8 cellular contexts compared by ENCODE assay signal in genomic region chr17:18363021-18363941, GRCh38. TPM values are rescaled to one million over a fixed set of nuclear protein-coding genes. Genes with fewer than 3 reads are reported as not detected.
DNase-seq lines count a peak whose midpoint lies in the region; ATAC-seq and TF ChIP-seq lines count a peak whose summit lies in the region.

SHMT1 (minus strand) TSS chr17:18363550; CDS start chr17:18355981, 7,569 bp downstream.

- H3K27ac ChIP-seq in SK-N-SH (ENCODE audit: low read depth in 2 of 2, low read length in 1 of 2) (no peak within 1 kb of the TSS; a peak in 1 of 4 replicates), gastroesophageal sphincter (peak within 1 kb of the TSS; percentile 54 to 90 (median 84)), substantia nigra (ENCODE audit: low read depth, low read length, poor library complexity, severe bottlenecking) (peak within 1 kb of the TSS; percentile 96)

- H3K4me2 ChIP-seq in SK-N-SH = peak within 1 kb of the TSS; percentile 95

- H2AFZ ChIP-seq in SK-N-SH (ENCODE audit: low read depth) = peak within 1 kb of the TSS; percentile 91

- H3K27ac Mint-ChIP-seq in activated naive CD4-positive, alpha-beta T cell treated with anti-CD3 and anti-CD28 coated beads, Interleukin-2, amount 10 ng/mL, durations not matched to agents 7 days and 5 days = peak within 1 kb of the TSS; percentile 88

- H3K4me3 ChIP-seq in SK-N-SH (ENCODE audit: low read depth in 2 of 2, low read length in 1 of 2) (peak within 1 kb of the TSS; percentile 64 to 87), gastroesophageal sphincter (peak within 1 kb of the TSS; percentile 90 to 93)

- peaks cover 4% of the 10 kb centered on the region for H3F3A ChIP-seq in SK-N-SH (replicated peaks; ENCODE audit: insufficient read depth)

- ATAC-seq in gastroesophageal sphincter = peak; percentile 100

- TF ChIP-seq EP300 in SK-N-SH (IDR thresholded peaks at IDR 0.05; ENCODE audit: borderline replicate concordance in 1 of 2, low read depth in 1 of 2, low read length in 1 of 2) (no peak), gastroesophageal sphincter (IDR thresholded peaks at IDR 0.05) (no peak)

- peaks cover 10% of the 10 kb centered on the region for H3K27me3 Mint-ChIP-seq in activated naive CD4-positive, alpha-beta T cell treated with anti-CD3 and anti-CD28 coated beads, Interleukin-2, amount 10 ng/mL, durations not matched to agents 7 days and 5 days

- peaks cover 4 to 8% of the 10 kb centered on the region in 2 experiments; a peak in 1 of 4 replicates for H3K4me1 ChIP-seq in SK-N-SH (ENCODE audit: control insufficient read depth in 1 of 2, insufficient read depth in 2 of 2, low read depth in 1 of 2, low read length in 1 of 2)
- H3K4me1 ChIP-seq in gastroesophageal sphincter = peaks cover 0 to 26% (median 4%) of the 10 kb centered on the region in 3 donors

- H3K9me2 ChIP-seq in SK-N-SH = no peaks in the 10 kb centered on the region

- peak within 1 kb of the TSS; percentile 69 for H3K9ac ChIP-seq in SK-N-SH

- no peaks in the 10 kb centered on the region for H3K9me3 Mint-ChIP-seq in activated naive CD4-positive, alpha-beta T cell treated with anti-CD3 and anti-CD28 coated beads, Interleukin-2, amount 10 ng/mL, durations not matched to agents 7 days and 5 days

- H3K9me3 ChIP-seq in SK-N-SH (no peaks in the 10 kb centered on the region), gastroesophageal sphincter (no peaks in the 10 kb centered on the region)

- POLR2A ChIA-PET in HEK293T (lab: Yijun Ruan, JAX) = interaction anchor here (0.7 to 1.7 kb wide), 7 partner anchors 11 to 180 kb away, joined by 3 to 9 read pairs (median 5); partner anchors contain the start of gene ALKBH5
- POLR2A ChIA-PET in SK-N-SH (lab: Yijun Ruan, JAX) = interaction anchor here (0.6 to 0.7 kb wide), 2 partner anchors 26 to 53 kb away, joined by 3 read pairs; no protein-coding TSS in a partner anchor

- H3K36me3 Mint-ChIP-seq in activated naive CD4-positive, alpha-beta T cell treated with anti-CD3 and anti-CD28 coated beads, Interleukin-2, amount 10 ng/mL, durations not matched to agents 7 days and 5 days = peaks cover 5% of the 10 kb centered on the region

- peak within 1 kb of the TSS; percentile 94 for H3K4me3 Mint-ChIP-seq in activated naive CD4-positive, alpha-beta T cell treated with anti-CD3 and anti-CD28 coated beads, Interleukin-2, amount 10 ng/mL, durations not matched to agents 7 days and 5 days

- DNase-seq in GM04504 (ENCODE audit: low read depth) (peak; percentile 65), HEK293T (ENCODE audit: extremely low spot score) (peak; percentile 96), MV-4-11 (lab: John Stamatoyannopoulos, UW) (peak; percentile 83), SK-N-SH (peak; percentile 98), non-pigmented ciliary epithelial cell (ENCODE audit: low read depth) (peak; percentile 17), substantia nigra (lab: John Stamatoyannopoulos, UW) (peak; percentile 64 to 98 (median 89))
- DNase-seq in activated naive CD4-positive, alpha-beta T cell treated with anti-CD3 and anti-CD28 coated beads, Interleukin-2, amount 10 ng/mL, durations not matched to agents 7 days and 5 days = peak; percentile 95

- H3K4me1 Mint-ChIP-seq in activated naive CD4-positive, alpha-beta T cell treated with anti-CD3 and anti-CD28 coated beads, Interleukin-2, amount 10 ng/mL, durations not matched to agents 7 days and 5 days = peaks cover 27% of the 10 kb centered on the region

- TF ChIP-seq RAD21 in SK-N-SH (IDR thresholded peaks at IDR 0.05; ENCODE audit: low read length) = no peak

- H3K27me3 ChIP-seq in SK-N-SH (ENCODE audit: insufficient read depth) = no peaks in the 10 kb centered on the region
- H3K27me3 ChIP-seq in gastroesophageal sphincter = no peaks in the 10 kb centered on the region

- CTCF ChIA-PET in HEK293T (lab: Yijun Ruan, JAX) = interaction anchor here (0.7 kb wide), 1 partner anchor 55 kb away, joined by 3 read pairs; no protein-coding TSS in a partner anchor
- CTCF ChIA-PET in SK-N-SH (lab: Yijun Ruan, JAX) = interaction anchor here (1.5 kb wide), 1 partner anchor 42 kb away, joined by 6 read pairs; no protein-coding TSS in a partner anchor
- CTCF ChIA-PET in activated naive CD4-positive, alpha-beta T cell treated with anti-CD3 and anti-CD28 coated beads, Interleukin-2, amount 10 ng/mL, durations not matched to agents 7 days and 5 days (lab: Charles Lee) = interaction anchor here (1.1 to 1.2 kb wide), 2 partner anchors 43 to 177 kb away, joined by 3 to 4 read pairs; no protein-coding TSS in a partner anchor

- H3K36me3 ChIP-seq in SK-N-SH (replicated peaks in 1 of 2; ENCODE audit: control insufficient read depth in 1 of 2, insufficient read depth in 2 of 2, low read length in 1 of 2) = no peaks in the 10 kb centered on the region
- H3K36me3 ChIP-seq in gastroesophageal sphincter = peaks cover 0 to 25% of the 10 kb centered on the region in 2 donors

- no peaks in the 10 kb centered on the region for H4K20me1 ChIP-seq in SK-N-SH (ENCODE audit: insufficient read depth)

- WGBS in SK-N-SH (ENCODE audit: low lambda C conversion rate) = 5% methylated on average over 26 of the region's 78 CpGs
- 2% methylated on average over 7 of the region's 78 CpGs; no CpG with 5 or more reads in 1 of the 2 donors for WGBS in gastroesophageal sphincter (ENCODE audit: low coverage in 1 of 2), 2 donors

- TF ChIP-seq POLR2A in gastroesophageal sphincter (IDR thresholded peaks at IDR 0.05) = peak; percentile 61 to 73

- TF ChIP-seq CTCF in SK-N-SH (IDR thresholded peaks at IDR 0.05) = no peak
- TF ChIP-seq CTCF in gastroesophageal sphincter (IDR thresholded peaks at IDR 0.05) = no peak

- peaks cover 21% of the 10 kb centered on the region; the same call in 1 of the 2 replicates for H3K79me2 ChIP-seq in SK-N-SH (ENCODE audit: insufficient read depth)

TF ChIP-seq in HEK293T, 16 proteins besides CTCF, POLR2A, EP300 and RAD21:
- peak; percentile 58 for TF ChIP-seq L3MBTL2 (conservative IDR thresholded peaks at IDR 0.05)
- peak; percentile 94; the same call in 1 of the 2 replicates for TF ChIP-seq HDGF (IDR thresholded peaks at IDR 0.05; ENCODE audit: borderline replicate concordance)
- no peak for TF ChIP-seq LEF1 (IDR thresholded peaks at IDR 0.05; ENCODE audit: borderline replicate concordance)
- TF ChIP-seq SUZ12 (IDR thresholded peaks at IDR 0.05) = no peak
- no peak for TF ChIP-seq PKNOX1 (IDR thresholded peaks at IDR 0.05)
- no peak for TF ChIP-seq FOXA1 (IDR thresholded peaks at IDR 0.05)

TF ChIP-seq in SK-N-SH, 30 proteins besides CTCF, POLR2A, EP300 and RAD21:
- TF ChIP-seq NRF1 (IDR thresholded peaks at IDR 0.05; ENCODE audit: low read depth, low read length) (peak; percentile 76), POLR2AphosphoS5 (IDR thresholded peaks at IDR 0.05; ENCODE audit: low read depth, low read length) (peak; percentile 51; the same call in 1 of the 2 replicates), USF1 (IDR thresholded peaks at IDR 0.05; ENCODE audit: borderline replicate concordance, low read depth) (peak; percentile 92), MAX (IDR thresholded peaks at IDR 0.05; ENCODE audit: low read depth) (peak; percentile 84), TCF12 (IDR thresholded peaks at IDR 0.05) (no peak), TAF1 (IDR thresholded peaks at IDR 0.05; ENCODE audit: borderline replicate concordance, low read depth, low read length) (peak; percentile 20; the same call in 1 of the 2 replicates), RFX5 (IDR thresholded peaks at IDR 0.05; ENCODE audit: low read length) (peak; percentile 89), MXI1 (IDR thresholded peaks at IDR 0.05; ENCODE audit: low read depth, low read length) (peak; percentile 93), REST (IDR thresholded peaks at IDR 0.05; ENCODE audit: low read depth, low read length) (no peak)

RNA-seq across cellular contexts. Expression of gene SHMT1, which starts in this region (rescaled TPM):
- polyA plus RNA-seq in SK-N-SH (2012; rRNA removed) = 10.0 and 17.0 TPM in 2 replicates
- 8.1 and 10.0 TPM in 2 replicates for polyA plus RNA-seq in SK-N-SH (2012; cell fraction: cytosol; rRNA removed)
- polyA plus RNA-seq in SK-N-SH (2012; cell fraction: nucleus; rRNA removed) = 16.8 and 19.2 TPM in 2 replicates
- total RNA-seq in gastroesophageal sphincter = 10 to 100 TPM; 16.3 to 30.3 (median 21.1) TPM

Comparison
In these comparisons a context has a peak if more than half of its experiments do, and no peak if none do; other contexts are left out.
1. DNase-seq: peak in every context shown above with its lines; median percentile 98 in SK-N-SH; 96 in HEK293T; 95 in activated naive CD4-positive, alpha-beta T cell treated with anti-CD3 and anti-CD28 coated beads, Interleukin-2, amount 10 ng/mL, durations not matched to agents 7 days and 5 days; 89 in substantia nigra; 83 in MV-4-11; 65 in GM04504; 17 in non-pigmented ciliary epithelial cell.
2. H3K27ac ChIP-seq: peak in gastroesophageal sphincter (4 of 4) and substantia nigra (single experiment); none in SK-N-SH (0 of 2).